Comparison of ENCODE assay signal across 7 cellular contexts in the genomic region with DNA sequence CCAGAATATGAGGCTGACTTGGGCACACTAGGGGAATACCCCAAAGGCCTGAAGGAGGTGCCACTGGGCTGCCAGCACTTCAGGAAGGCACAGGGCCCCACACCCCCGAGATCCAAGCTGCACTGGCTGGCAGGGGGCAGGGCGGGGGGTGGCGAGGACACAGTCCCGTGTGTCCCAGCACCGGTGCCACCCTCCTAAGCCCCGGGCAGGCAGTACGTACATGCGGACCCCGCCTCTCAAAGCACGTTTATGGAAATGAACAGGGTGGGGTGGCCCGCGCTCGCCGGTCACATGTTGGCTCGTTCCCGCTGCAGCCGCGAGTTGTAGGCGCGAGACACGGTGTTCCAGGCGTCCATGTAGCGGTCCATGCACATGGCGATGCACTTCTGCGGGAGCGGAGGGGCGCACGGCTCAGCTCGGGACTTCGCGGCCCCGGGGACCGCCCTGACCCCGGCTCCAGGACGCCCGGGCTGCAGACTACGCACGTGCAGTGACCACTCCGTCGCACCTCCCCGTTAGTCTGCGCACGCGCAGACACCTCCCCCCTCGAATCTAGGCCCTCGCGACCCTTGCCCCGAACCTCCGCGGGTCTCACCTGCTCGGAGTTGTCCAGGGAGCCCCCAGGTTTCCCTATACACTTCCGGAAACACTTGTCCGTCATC. TPM values are rescaled to one million over a fixed set of nuclear protein-coding genes. Genes with fewer than 3 reads are reported as not detected.
DNase-seq lines count a peak whose midpoint lies in the region; ATAC-seq and TF ChIP-seq lines count a peak whose summit lies in the region.

No MANE protein-coding gene starts in this region.

- peak overlapping the region; percentile 91 to 93 for H3K4me3 Mint-ChIP-seq in activated T-cell treated with anti-CD3 and anti-CD28 coated beads, Interleukin-2, amount 50 U/mL, for 72 hours

- TF ChIP-seq CTCF in GM12864 (IDR thresholded peaks at IDR 0.05; ENCODE audit: low read depth, low read length, missing control alignments) (no peak), HFF-Myc (IDR thresholded peaks at IDR 0.05; ENCODE audit: low read depth, low read length, missing control alignments) (no peak), fibroblast of villous mesenchyme (IDR thresholded peaks at IDR 0.05; ENCODE audit: insufficient read depth, low read depth, low read length) (no peak), omental fat pad (IDR thresholded peaks at IDR 0.05) (no peak)

- H3K36me3 Mint-ChIP-seq in activated T-cell treated with anti-CD3 and anti-CD28 coated beads, Interleukin-2, amount 50 U/mL, for 72 hours (ENCODE audit: insufficient read depth in 2 of 2), result peaks cover 1 to 2% of the 10 kb centered on the region in 2 donors

- peaks cover 14% of the 10 kb centered on the region for H3K4me1 Mint-ChIP-seq in activated T-cell treated with anti-CD3 and anti-CD28 coated beads, Interleukin-2, amount 50 U/mL, for 72 hours (ENCODE audit: low read depth)

- DNase-seq in GM12864 (ENCODE audit: low read depth) (no peak), HFF-Myc (ENCODE audit: extremely low read depth, low read depth) (no peak), NCI-H2029 treated with DMSO at 0.1 percent for 48 hours (lab: John Stamatoyannopoulos, UW) (peak; percentile 3), fibroblast of villous mesenchyme (ENCODE audit: low read depth) (peak; percentile 34), omental fat pad (ENCODE audit: low spot score) (no peak)
- peak; percentile 38 to 45 for DNase-seq in activated T-cell treated with anti-CD3 and anti-CD28 coated beads, Interleukin-2, amount 50 U/mL, for 72 hours

- ATAC-seq in activated T-cell treated with anti-CD3 and anti-CD28 coated beads, Interleukin-2, amount 50 U/mL, for 72 hours (replicated peaks in 1 of 2), result peak; percentile 16 to 23
- ATAC-seq in omental fat pad (ENCODE audit: low FRiP score) (peak; percentile 33), HG02884 (IDR thresholded peaks at IDR 0.05; ENCODE audit: unreplicated experiment) (no peak)

- H3K9me3 Mint-ChIP-seq in activated T-cell treated with anti-CD3 and anti-CD28 coated beads, Interleukin-2, amount 50 U/mL, for 72 hours, result no peaks in the 10 kb centered on the region

- no peak overlapping the region for H3K27ac Mint-ChIP-seq in activated T-cell treated with anti-CD3 and anti-CD28 coated beads, Interleukin-2, amount 50 U/mL, for 72 hours

- H3K4me3 ChIP-seq in GM12864 (ENCODE audit: low read depth, low read length) (peak overlapping the region; percentile 79), HFF-Myc (replicated peaks; ENCODE audit: low read depth, low read length) (peak overlapping the region; percentile 76), fibroblast of villous mesenchyme (ENCODE audit: low read depth, low read length) (peak overlapping the region; percentile 92)

- H3K27me3 Mint-ChIP-seq in activated T-cell treated with anti-CD3 and anti-CD28 coated beads, Interleukin-2, amount 50 U/mL, for 72 hours (ENCODE audit: low read depth), result no peaks in the 10 kb centered on the region

RNA-seq across cellular contexts. Expression of a gene that starts 0.6 kb away (rescaled TPM):
- 10 to 100 TPM; 51.4 to 54.0 TPM for total RNA-seq in activated T-cell treated with anti-CD3 and anti-CD28 coated beads, Interleukin-2, amount 50 U/mL, for 72 hours
- 24.2 and 34.8 TPM in 2 replicates for total RNA-seq in fibroblast of villous mesenchyme
- total RNA-seq in omental fat pad, result 10 to 100 TPM; 28.8 to 43.6 (median 41.1) TPM

RNA-seq across cellular contexts. Expression of a gene that starts 30.0 kb away (rescaled TPM):
- 10 to 100 TPM; 72.2 to 76.8 TPM for total RNA-seq in activated T-cell treated with anti-CD3 and anti-CD28 coated beads, Interleukin-2, amount 50 U/mL, for 72 hours
- total RNA-seq in fibroblast of villous mesenchyme (58.6 and 92.0 TPM in 2 replicates), omental fat pad (10 to 100 TPM; 14.1 to 37.5 (median 23.0) TPM)

RNA-seq across cellular contexts. Expression of a gene that starts 49.1 kb away (rescaled TPM):
- 10 to 100 TPM; 84.4 to 84.5 TPM for total RNA-seq in activated T-cell treated with anti-CD3 and anti-CD28 coated beads, Interleukin-2, amount 50 U/mL, for 72 hours
- 54.8 and 70.9 TPM in 2 replicates for total RNA-seq in fibroblast of villous mesenchyme
- 100 to 1,000 TPM; 120 to 726 (median 425) TPM for total RNA-seq in omental fat pad

Comparison
In these comparisons a context has a peak if more than half of its experiments do, and no peak if none do; other contexts are left out.
1. DNase-seq: peak in NCI-H2029 treated with DMSO at 0.1 percent for 48 hours (single experiment), activated T-cell treated with anti-CD3 and anti-CD28 coated beads, Interleukin-2, amount 50 U/mL, for 72 hours (2 of 2) and fibroblast of villous mesenchyme (single experiment); none in GM12864 (single experiment), HFF-Myc (single experiment) and omental fat pad (single experiment).
2. Peak in every context shown above with its lines, with median percentiles within 50 percentile points of each other: H3K4me3 ChIP-seq.